8 cellular contexts compared by ENCODE assay signal in genomic region chr6:159978291-159979135, GRCh38. TPM values are rescaled to one million over a fixed set of nuclear protein-coding genes. Genes with fewer than 3 reads are reported as not detected.
A peak's percentile ranks its signal among the peaks of the same experiment; 100 is the strongest.
DNase-seq lines count a peak whose midpoint lies in the region; ATAC-seq and TF ChIP-seq lines count a peak whose summit lies in the region.

No MANE protein-coding gene starts in this region.

- no peaks in the 10 kb centered on the region for H3K27me3 Mint-ChIP-seq in endodermal cell (ENCODE audit: insufficient read depth)

- H3K27ac Mint-ChIP-seq in endodermal cell: peak overlapping the region; percentile 45

- H3K9me3 Mint-ChIP-seq in endodermal cell: no peaks in the 10 kb centered on the region

- intact Hi-C loops in lower leg skin (cut with DNase I; ENCODE audit: low total_unique reads): no loop called here

- H3K4me1 ChIP-seq in endodermal cell (ENCODE audit: control insufficient read depth, insufficient read depth, low read length) (peaks cover 22% of the 10 kb centered on the region), smooth muscle cell (ENCODE audit: low read depth) (peaks cover 16% of the 10 kb centered on the region)

- H3K27ac ChIP-seq in endodermal cell (ENCODE audit: low read depth, low read length) (no peak overlapping the region), smooth muscle cell (ENCODE audit: low read depth) (peak overlapping the region; percentile 81)

- H3K4me1 Mint-ChIP-seq in endodermal cell: peaks cover 60% of the 10 kb centered on the region

- H3K36me3 ChIP-seq in endodermal cell (ENCODE audit: control insufficient read depth, insufficient read depth, low read length): no peaks in the 10 kb centered on the region
- H3K36me3 ChIP-seq in smooth muscle cell (ENCODE audit: low read depth): no peaks in the 10 kb centered on the region

- no peak for TF ChIP-seq POLR2A in lower leg skin (IDR thresholded peaks at IDR 0.05)

- H3K9ac ChIP-seq in endodermal cell (ENCODE audit: extremely low read depth, low read length, poor library complexity, severe bottlenecking) (no peak overlapping the region), smooth muscle cell (ENCODE audit: low read depth) (no peak overlapping the region)

- no peaks in the 10 kb centered on the region for H3K36me3 Mint-ChIP-seq in endodermal cell (ENCODE audit: low read depth)

- H3K79me2 ChIP-seq in smooth muscle cell (ENCODE audit: low read depth): peaks cover 100% of the 10 kb centered on the region

- peaks cover 4% of the 10 kb centered on the region for H3F3A ChIP-seq in smooth muscle cell (ENCODE audit: low read depth)

- DNase-seq in activated CD8-positive, alpha-beta memory T cell treated with anti-CD3 and anti-CD28 coated beads for 24 hours: peak; percentile 76
- no peak for DNase-seq in activated CD8-positive, alpha-beta memory T cell treated with anti-CD3 and anti-CD28 coated beads, Interleukin-2, amount 50 U/mL, for 48 hours
- peak; percentile 40 for DNase-seq in NCI-H345 treated with DMSO at 0.1 percent for 48 hours (lab: John Stamatoyannopoulos, UW; ENCODE audit: unreplicated experiment)
- DNase-seq in endodermal cell: peak; percentile 70
- no peak for DNase-seq in smooth muscle cell (lab: John Stamatoyannopoulos, UW; ENCODE audit: unreplicated experiment)
- no peak for DNase-seq in NCI-H1105 treated with DMSO at 0.1 percent for 48 hours (lab: John Stamatoyannopoulos, UW)
- DNase-seq in lower leg skin (ENCODE audit: low spot score in 2 of 2): no peak

- H3K4me3 ChIP-seq in endodermal cell (ENCODE audit: low read length): peak overlapping the region; percentile 15
- H3K4me3 ChIP-seq in smooth muscle cell: no peak overlapping the region
- no peak overlapping the region for H3K4me3 ChIP-seq in lower leg skin (ENCODE audit: low read depth, poor library complexity, severe bottlenecking)

- H3K27me3 ChIP-seq in endodermal cell (ENCODE audit: control insufficient read depth, insufficient read depth, low read length, poor library complexity, severe bottlenecking) (no peaks in the 10 kb centered on the region), smooth muscle cell (ENCODE audit: low read depth) (no peaks in the 10 kb centered on the region)

- H4K20me1 ChIP-seq in smooth muscle cell (ENCODE audit: low read depth): peaks cover 99% of the 10 kb centered on the region

- H3K9me3 ChIP-seq in endodermal cell (ENCODE audit: control insufficient read depth, low read length) (no peaks in the 10 kb centered on the region), smooth muscle cell (replicated peaks; ENCODE audit: low read depth) (no peaks in the 10 kb centered on the region)

- 53 to 64% methylated on average over 9 to 13 of the region's 13 CpGs for WGBS in endodermal cell (ENCODE audit: insufficient coverage in 1 of 2, insufficient read length in 1 of 2), 2 experiments
- 58% methylated on average over 13 of the region's 13 CpGs for WGBS in smooth muscle cell (ENCODE audit: low lambda C conversion rate)
- 49 to 50% methylated on average over 13 of the region's 13 CpGs for WGBS in lower leg skin, 2 donors

- ATAC-seq in HG02571 (IDR thresholded peaks at IDR 0.05; ENCODE audit: unreplicated experiment): peak; percentile 32

- peak overlapping the region; percentile 13 for H3K4me2 ChIP-seq in smooth muscle cell

- TF ChIP-seq CTCF in endodermal cell (conservative IDR thresholded peaks at IDR 0.05): no peak
- TF ChIP-seq CTCF in smooth muscle cell (IDR thresholded peaks at IDR 0.05; ENCODE audit: borderline replicate concordance, insufficient read depth, poor library complexity, severe bottlenecking): no peak
- TF ChIP-seq CTCF in lower leg skin (IDR thresholded peaks at IDR 0.05): no peak

- no peak overlapping the region for H3K4me3 Mint-ChIP-seq in endodermal cell

- no peak overlapping the region for H2AFZ ChIP-seq in smooth muscle cell (ENCODE audit: low read depth)

RNA-seq across cellular contexts. Expression of gene IGF2R, which starts 9.6 kb away (rescaled TPM):
- total RNA-seq in endodermal cell: 100 to 1,000 TPM; 103 to 130 TPM
- 42.4 TPM for polyA plus RNA-seq in endodermal cell (2013, experiment 1 of 2)
- polyA plus RNA-seq in endodermal cell (2013, experiment 2 of 2): 45.1 TPM
- total RNA-seq in smooth muscle cell: 64.5 and 77.4 TPM in 2 replicates
- 43.9 and 44.7 TPM in 2 replicates for polyA plus RNA-seq in smooth muscle cell
- 10 to 100 TPM; 60.0 to 93.4 (median 71.7) TPM for total RNA-seq in lower leg skin

Comparison
In these comparisons a context has a peak if more than half of its experiments do, and no peak if none do; other contexts are left out.
1. DNase-seq: peak in activated CD8-positive, alpha-beta memory T cell treated with anti-CD3 and anti-CD28 coated beads for 24 hours (single experiment), NCI-H345 treated with DMSO at 0.1 percent for 48 hours (single experiment) and endodermal cell (single experiment); none in activated CD8-positive, alpha-beta memory T cell treated with anti-CD3 and anti-CD28 coated beads, Interleukin-2, amount 50 U/mL, for 48 hours (single experiment), smooth muscle cell (single experiment), NCI-H1105 treated with DMSO at 0.1 percent for 48 hours (single experiment) and lower leg skin (0 of 2).